Comparison of ENCODE assay signal across 13 cellular contexts in the genomic region with DNA sequence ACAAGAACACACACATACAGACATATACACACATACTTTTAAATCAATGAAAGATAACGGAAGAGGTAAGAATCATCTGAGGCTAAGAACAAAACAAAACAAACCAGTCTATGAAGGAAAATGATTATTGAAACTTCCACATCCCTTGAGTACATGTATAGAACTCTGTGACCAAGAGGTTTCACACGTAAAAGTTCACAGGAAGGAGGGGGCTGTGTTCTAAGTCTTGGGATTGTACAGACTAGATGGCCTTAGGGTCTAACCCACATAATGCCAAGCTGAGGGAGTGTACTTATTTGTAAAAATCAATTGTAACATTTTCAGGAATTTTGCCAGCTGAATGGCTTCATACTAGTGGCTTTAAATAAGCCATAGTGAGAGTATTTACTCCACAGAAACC.
DNase-seq lines count a peak whose midpoint lies in the region; ATAC-seq and TF ChIP-seq lines count a peak whose summit lies in the region.
"Had no signal": no experiment of that assay in that cellular context is flagged by ENCODE, and none has a peak within 500 bp of the region (broad histone marks: within the 10 kb centered on the region; RNA-seq: fewer than 3 reads in every experiment).

No MANE protein-coding gene starts in this region.

- TF ChIP-seq CTCF in activated CD8-positive, alpha-beta T cell treated with anti-CD3 and anti-CD28 coated beads for 36 hours (IDR thresholded peaks at IDR 0.05): no peak
- TF ChIP-seq CTCF in mesothelial cell of epicardium (IDR thresholded peaks at IDR 0.05; ENCODE audit: unreplicated experiment): no peak

- peak; percentile 19 for DNase-seq in activated CD8-positive, alpha-beta T cell treated with anti-CD3 and anti-CD28 coated beads for 36 hours
- DNase-seq in activated CD8-positive, alpha-beta T cell treated with anti-CD3 and anti-CD28 coated beads, Interleukin-2, amount 10 ng/mL, durations not matched to agents 7 days and 5 days: no peak
- DNase-seq in foreskin melanocyte (peak; percentile 88), T-helper 1 cell (no peak), mesothelial cell of epicardium (ENCODE audit: low spot score in 2 of 2, unreplicated experiment in 2 of 2) (no peak)
- no peak for DNase-seq in stimulated activated naive CD8-positive, alpha-beta T cell treated with anti-CD3 and anti-CD28 coated beads, Interleukin-15, amount 100 ng/mL, for 72 hours
- DNase-seq: 8988T; AML-193; CD8-positive, alpha-beta memory T cell; DMS53; GM23248 had no signal

- CTCF ChIA-PET in activated CD8-positive, alpha-beta T cell treated with anti-CD3 and anti-CD28 coated beads for 36 hours (lab: Charles Lee): interaction anchor here (0.6 to 1.6 kb wide), 2 partner anchors 82 to 1556 kb away, joined by 3 to 5 read pairs; no protein-coding TSS in a partner anchor
- CTCF ChIA-PET in activated CD8-positive, alpha-beta T cell treated with anti-CD3 and anti-CD28 coated beads, Interleukin-2, amount 10 ng/mL, durations not matched to agents 7 days and 5 days (lab: Charles Lee): no interaction called here

- POLR2A ChIA-PET in activated CD8-positive, alpha-beta T cell treated with anti-CD3 and anti-CD28 coated beads for 36 hours (lab: Charles Lee): no interaction called here
- POLR2A ChIA-PET in activated CD8-positive, alpha-beta T cell treated with anti-CD3 and anti-CD28 coated beads, Interleukin-2, amount 10 ng/mL, durations not matched to agents 7 days and 5 days (lab: Charles Lee): no interaction called here

- peak overlapping the region; percentile 64 for H3K27ac Mint-ChIP-seq in activated CD8-positive, alpha-beta T cell treated with anti-CD3 and anti-CD28 coated beads for 36 hours
- H3K27ac Mint-ChIP-seq in activated CD8-positive, alpha-beta T cell treated with anti-CD3 and anti-CD28 coated beads, Interleukin-2, amount 10 ng/mL, durations not matched to agents 7 days and 5 days: no peak overlapping the region
- H3K27ac Mint-ChIP-seq in activated T-helper 17 cell treated with anti-CD3 and anti-CD28 coated beads, Interleukin-2, amount 50 U/mL, for 72 hours: no peak overlapping the region
- no peak overlapping the region for H3K27ac Mint-ChIP-seq in stimulated activated naive CD8-positive, alpha-beta T cell treated with anti-CD3 and anti-CD28 coated beads, Interleukin-15, amount 100 ng/mL, for 72 hours
- H3K27ac Mint-ChIP-seq in mesothelial cell of epicardium: no peak overlapping the region
- H3K27ac Mint-ChIP-seq: CD8-positive, alpha-beta memory T cell had no signal

- H3K9me3 Mint-ChIP-seq in activated CD8-positive, alpha-beta T cell treated with anti-CD3 and anti-CD28 coated beads for 36 hours: peaks cover 9% of the 10 kb centered on the region
- H3K9me3 Mint-ChIP-seq in activated CD8-positive, alpha-beta T cell treated with anti-CD3 and anti-CD28 coated beads, Interleukin-2, amount 10 ng/mL, durations not matched to agents 7 days and 5 days (ENCODE audit: insufficient read depth): no peaks in the 10 kb centered on the region
- H3K9me3 Mint-ChIP-seq in activated T-helper 17 cell treated with anti-CD3 and anti-CD28 coated beads, Interleukin-2, amount 50 U/mL, for 72 hours: no peaks in the 10 kb centered on the region
- H3K9me3 Mint-ChIP-seq in stimulated activated naive CD8-positive, alpha-beta T cell treated with anti-CD3 and anti-CD28 coated beads, Interleukin-15, amount 100 ng/mL, for 72 hours: peaks cover 14 to 58% of the 10 kb centered on the region in 2 donors
- peaks cover 35% of the 10 kb centered on the region for H3K9me3 Mint-ChIP-seq in mesothelial cell of epicardium

- peaks cover 2% of the 10 kb centered on the region for H3K36me3 Mint-ChIP-seq in activated CD8-positive, alpha-beta T cell treated with anti-CD3 and anti-CD28 coated beads for 36 hours (ENCODE audit: low read depth)
- no peaks in the 10 kb centered on the region for H3K36me3 Mint-ChIP-seq in activated CD8-positive, alpha-beta T cell treated with anti-CD3 and anti-CD28 coated beads, Interleukin-2, amount 10 ng/mL, durations not matched to agents 7 days and 5 days (ENCODE audit: low read depth)
- H3K36me3 Mint-ChIP-seq in activated T-helper 17 cell treated with anti-CD3 and anti-CD28 coated beads, Interleukin-2, amount 50 U/mL, for 72 hours (ENCODE audit: low read depth): no peaks in the 10 kb centered on the region
- H3K36me3 Mint-ChIP-seq in mesothelial cell of epicardium: no peaks in the 10 kb centered on the region

- peaks cover 34% of the 10 kb centered on the region for H3K4me1 Mint-ChIP-seq in activated CD8-positive, alpha-beta T cell treated with anti-CD3 and anti-CD28 coated beads for 36 hours (ENCODE audit: low read depth)
- peaks cover 12% of the 10 kb centered on the region for H3K4me1 Mint-ChIP-seq in activated CD8-positive, alpha-beta T cell treated with anti-CD3 and anti-CD28 coated beads, Interleukin-2, amount 10 ng/mL, durations not matched to agents 7 days and 5 days (ENCODE audit: low read depth)
- no peaks in the 10 kb centered on the region for H3K4me1 Mint-ChIP-seq in activated T-helper 17 cell treated with anti-CD3 and anti-CD28 coated beads, Interleukin-2, amount 50 U/mL, for 72 hours
- H3K4me1 Mint-ChIP-seq in stimulated activated naive CD8-positive, alpha-beta T cell treated with anti-CD3 and anti-CD28 coated beads, Interleukin-15, amount 100 ng/mL, for 72 hours: peaks cover 53% of the 10 kb centered on the region
- H3K4me1 Mint-ChIP-seq in mesothelial cell of epicardium: peaks cover 2% of the 10 kb centered on the region

- intact Hi-C loops in activated CD8-positive, alpha-beta T cell treated with anti-CD3 and anti-CD28 coated beads for 36 hours (cut with micrococcal nuclease): no loop called here

- H3K27me3 Mint-ChIP-seq in activated CD8-positive, alpha-beta T cell treated with anti-CD3 and anti-CD28 coated beads for 36 hours: no peaks in the 10 kb centered on the region
- H3K27me3 Mint-ChIP-seq in activated CD8-positive, alpha-beta T cell treated with anti-CD3 and anti-CD28 coated beads, Interleukin-2, amount 10 ng/mL, durations not matched to agents 7 days and 5 days (ENCODE audit: low read depth): no peaks in the 10 kb centered on the region
- peaks cover 5% of the 10 kb centered on the region for H3K27me3 Mint-ChIP-seq in activated T-helper 17 cell treated with anti-CD3 and anti-CD28 coated beads, Interleukin-2, amount 50 U/mL, for 72 hours
- H3K27me3 Mint-ChIP-seq in stimulated activated naive CD8-positive, alpha-beta T cell treated with anti-CD3 and anti-CD28 coated beads, Interleukin-15, amount 100 ng/mL, for 72 hours: no peaks in the 10 kb centered on the region
- no peaks in the 10 kb centered on the region for H3K27me3 Mint-ChIP-seq in mesothelial cell of epicardium (ENCODE audit: low read depth)

- ATAC-seq in activated CD8-positive, alpha-beta T cell treated with anti-CD3 and anti-CD28 coated beads for 36 hours: peak; percentile 70
- ATAC-seq in activated CD8-positive, alpha-beta T cell treated with anti-CD3 and anti-CD28 coated beads, Interleukin-2, amount 10 ng/mL, durations not matched to agents 7 days and 5 days: no peak
- ATAC-seq in activated T-helper 17 cell treated with anti-CD3 and anti-CD28 coated beads, Interleukin-2, amount 50 U/mL, for 72 hours (replicated peaks): peak; percentile 45
- peak; percentile 49 for ATAC-seq in stimulated activated naive CD8-positive, alpha-beta T cell treated with anti-CD3 and anti-CD28 coated beads, Interleukin-15, amount 100 ng/mL, for 72 hours
- ATAC-seq: GM12878 had no signal

- no peak overlapping the region for H3K4me3 Mint-ChIP-seq in activated CD8-positive, alpha-beta T cell treated with anti-CD3 and anti-CD28 coated beads for 36 hours
- no peak overlapping the region for H3K4me3 Mint-ChIP-seq in activated CD8-positive, alpha-beta T cell treated with anti-CD3 and anti-CD28 coated beads, Interleukin-2, amount 10 ng/mL, durations not matched to agents 7 days and 5 days
- no peak overlapping the region for H3K4me3 Mint-ChIP-seq in activated T-helper 17 cell treated with anti-CD3 and anti-CD28 coated beads, Interleukin-2, amount 50 U/mL, for 72 hours
- no peak overlapping the region for H3K4me3 Mint-ChIP-seq in stimulated activated naive CD8-positive, alpha-beta T cell treated with anti-CD3 and anti-CD28 coated beads, Interleukin-15, amount 100 ng/mL, for 72 hours
- no peak overlapping the region for H3K4me3 Mint-ChIP-seq in mesothelial cell of epicardium
- H3K4me3 Mint-ChIP-seq: CD8-positive, alpha-beta memory T cell had no signal

Comparison
In these comparisons a context has a peak if more than half of its experiments do, and no peak if none do; other contexts are left out.
1. DNase-seq: peak in activated CD8-positive, alpha-beta T cell treated with anti-CD3 and anti-CD28 coated beads for 36 hours (single experiment) and foreskin melanocyte (single experiment); none in activated CD8-positive, alpha-beta T cell treated with anti-CD3 and anti-CD28 coated beads, Interleukin-2, amount 10 ng/mL, durations not matched to agents 7 days and 5 days (single experiment), stimulated activated naive CD8-positive, alpha-beta T cell treated with anti-CD3 and anti-CD28 coated beads, Interleukin-15, amount 100 ng/mL, for 72 hours (0 of 2), T-helper 1 cell (0 of 5) and mesothelial cell of epicardium (0 of 2).